ENCODE assay signal across 17 cellular contexts in the genomic region with DNA sequence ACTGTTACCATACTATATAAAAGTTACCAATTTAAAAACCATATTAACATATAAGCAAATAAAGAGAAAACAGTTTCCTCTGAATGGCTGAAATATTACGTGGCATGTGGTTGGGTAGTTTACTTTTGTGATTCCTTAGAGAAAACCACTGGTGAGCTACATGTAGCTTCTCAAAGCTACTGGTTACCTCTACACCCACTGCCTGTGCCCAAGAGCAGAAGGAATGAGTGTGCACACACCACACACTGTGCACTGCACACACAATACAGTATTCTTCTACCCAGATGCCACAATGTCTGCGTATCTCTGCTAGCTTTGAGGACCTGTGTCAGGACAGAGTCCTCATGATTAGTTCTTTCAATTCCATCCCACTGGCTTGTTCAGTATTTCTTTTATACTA.
DNase-seq lines count a peak whose midpoint lies in the region; ATAC-seq lines count a peak whose summit lies in the region.
"Had no signal": no experiment of that assay in that cellular context is flagged by ENCODE, and none has a peak within 500 bp of the region (broad histone marks: within the 10 kb centered on the region; RNA-seq: fewer than 3 reads in every experiment).

No MANE protein-coding gene starts in this region.

- no peaks in the 10 kb centered on the region for H3K27me3 Mint-ChIP-seq in T-helper 2 cell treated with Interferon-gamma antibody and Interleukin-4, amounts not matched to agents 5 μg/mL and 100 μg/mL, for 36 hours (ENCODE audit: low read depth)
- H3K27me3 Mint-ChIP-seq in stimulated activated naive CD8-positive, alpha-beta T cell treated with anti-CD3 and anti-CD28 coated beads, Interleukin-15, amount 100 ng/mL, for 72 hours, result no peaks in the 10 kb centered on the region

- no peak overlapping the region for H3K4me3 Mint-ChIP-seq in T-helper 2 cell treated with Interferon-gamma antibody and Interleukin-4, amounts not matched to agents 5 μg/mL and 100 μg/mL, for 36 hours
- H3K4me3 Mint-ChIP-seq in stimulated activated naive CD8-positive, alpha-beta T cell treated with anti-CD3 and anti-CD28 coated beads, Interleukin-15, amount 100 ng/mL, for 72 hours, result no peak overlapping the region

- H3K27ac Mint-ChIP-seq in T-helper 2 cell treated with Interferon-gamma antibody and Interleukin-4, amounts not matched to agents 5 μg/mL and 100 μg/mL, for 36 hours, result no peak overlapping the region
- no peak overlapping the region for H3K27ac Mint-ChIP-seq in stimulated activated naive CD8-positive, alpha-beta T cell treated with anti-CD3 and anti-CD28 coated beads, Interleukin-15, amount 100 ng/mL, for 72 hours
- H3K27ac Mint-ChIP-seq: activated T-helper 2 cell treated with anti-CD3 and anti-CD28 coated beads, Interferon-gamma antibody, Interleukin-2, Interleukin-4, amounts not matched to agents 10 μg/mL and 5 μg/mL and 100 μg/mL, durations not matched to agents 14 hours and 24 hours and 36 hours had no signal

- peak; percentile 38 for DNase-seq in stimulated activated CD4-positive, alpha-beta T cell treated with anti-CD3 and anti-CD28 coated beads, Interleukin-1b, Interleukin-23, amount 100 ng/mL, for 48 hours
- DNase-seq in stimulated activated CD4-positive, alpha-beta T cell treated with anti-CD3 and anti-CD28 coated beads, Interleukin-4, amount 100 ng/mL, for 4 hours, result no peak
- DNase-seq in T-helper 2 cell treated with Interferon-gamma antibody and Interleukin-4, amounts not matched to agents 5 μg/mL and 100 μg/mL, for 36 hours (ENCODE audit: low spot score), result peak; percentile 67
- peak; percentile 21 for DNase-seq in fibroblast of gingiva (ENCODE audit: low read depth)
- peak in 1 of 2 donors; percentile 57 for DNase-seq in stimulated activated naive CD8-positive, alpha-beta T cell treated with anti-CD3 and anti-CD28 coated beads, Interleukin-15, amount 100 ng/mL, for 72 hours
- no peak for DNase-seq in HUDEP-2 (lab: John Stamatoyannopoulos, UW; ENCODE audit: unreplicated experiment in 76 of 76)
- DNase-seq in retina, result no peak
- DNase-seq: aorta, Caco-2, gastrocnemius medialis, NCI-H2081 treated with DMSO at 0.1 percent for 48 hours, NCI-H526, T1000, testis had no signal

- H3K36me3 Mint-ChIP-seq in T-helper 2 cell treated with Interferon-gamma antibody and Interleukin-4, amounts not matched to agents 5 μg/mL and 100 μg/mL, for 36 hours (ENCODE audit: low read depth), result peaks cover 60% of the 10 kb centered on the region

- no peaks in the 10 kb centered on the region for H3K9me3 Mint-ChIP-seq in T-helper 2 cell treated with Interferon-gamma antibody and Interleukin-4, amounts not matched to agents 5 μg/mL and 100 μg/mL, for 36 hours
- no peaks in the 10 kb centered on the region for H3K9me3 Mint-ChIP-seq in stimulated activated naive CD8-positive, alpha-beta T cell treated with anti-CD3 and anti-CD28 coated beads, Interleukin-15, amount 100 ng/mL, for 72 hours
- H3K9me3 Mint-ChIP-seq: activated T-helper 2 cell treated with anti-CD3 and anti-CD28 coated beads, Interferon-gamma antibody, Interleukin-2, Interleukin-4, amounts not matched to agents 10 μg/mL and 5 μg/mL and 100 μg/mL, durations not matched to agents 14 hours and 24 hours and 36 hours had no signal

- ATAC-seq in stimulated activated naive CD8-positive, alpha-beta T cell treated with anti-CD3 and anti-CD28 coated beads, Interleukin-15, amount 100 ng/mL, for 72 hours, result peak; percentile 85
- no peak for ATAC-seq in GM21381 (IDR thresholded peaks at IDR 0.05; ENCODE audit: unreplicated experiment)
- ATAC-seq: gastrocnemius medialis, PC-3 had no signal

- H3K4me1 Mint-ChIP-seq in T-helper 2 cell treated with Interferon-gamma antibody and Interleukin-4, amounts not matched to agents 5 μg/mL and 100 μg/mL, for 36 hours (ENCODE audit: low read depth), result peaks cover 37% of the 10 kb centered on the region
- peaks cover 44% of the 10 kb centered on the region for H3K4me1 Mint-ChIP-seq in stimulated activated naive CD8-positive, alpha-beta T cell treated with anti-CD3 and anti-CD28 coated beads, Interleukin-15, amount 100 ng/mL, for 72 hours

Comparison
In these comparisons a context has a peak if more than half of its experiments do, and no peak if none do; other contexts are left out.
1. DNase-seq: peak in stimulated activated CD4-positive, alpha-beta T cell treated with anti-CD3 and anti-CD28 coated beads, Interleukin-1b, Interleukin-23, amount 100 ng/mL, for 48 hours (single experiment), T-helper 2 cell treated with Interferon-gamma antibody and Interleukin-4, amounts not matched to agents 5 μg/mL and 100 μg/mL, for 36 hours (single experiment) and fibroblast of gingiva (single experiment); none in stimulated activated CD4-positive, alpha-beta T cell treated with anti-CD3 and anti-CD28 coated beads, Interleukin-4, amount 100 ng/mL, for 4 hours (0 of 2), HUDEP-2 (0 of 76) and retina (single experiment).